In genomic region chr19:10587839-10588150, GRCh38 we compare ENCODE assay signal across 13 cellular contexts. TPM values are rescaled to one million over a fixed set of nuclear protein-coding genes. Genes with fewer than 3 reads are reported as not detected.
DNase-seq lines count a peak whose midpoint lies in the region; TF ChIP-seq lines count a peak whose summit lies in the region.
"Had no signal": no experiment of that assay in that cellular context is flagged by ENCODE, and none has a peak within 500 bp of the region (broad histone marks: within the 10 kb centered on the region; RNA-seq: fewer than 3 reads in every experiment).

No MANE protein-coding gene starts in this region.

- no peaks in the 10 kb centered on the region for H3K9me2 ChIP-seq in PC-9 (ENCODE audit: insufficient read depth)

- DNase-seq in Calu3, result no peak
- no peak for DNase-seq in PC-9
- DNase-seq in glutamatergic neuron, result no peak
- no peak for DNase-seq in kidney glomerular epithelial cell (lab: John Stamatoyannopoulos, UW)
- no peak for DNase-seq in NCI-H2029 treated with DMSO at 0.1 percent for 48 hours (lab: John Stamatoyannopoulos, UW)
- no peak for DNase-seq in retina
- DNase-seq: BE2C, OCI-M1, Right ventricle myocardium superior had no signal

- H2AFZ ChIP-seq in PC-9 (no peak overlapping the region), parathyroid adenoma (peak overlapping the region; percentile 91)

- H3K36me3 ChIP-seq in PC-9 (ENCODE audit: low read depth), result 0 out of 2 replicates have a peak, but pooled peaks cover 4% of the 10 kb centered on the region
- H3K36me3 ChIP-seq in parathyroid adenoma (ENCODE audit: control insufficient read depth, insufficient read depth, low read length), result no peaks in the 10 kb centered on the region
- H3K36me3 ChIP-seq: BE2C had no signal

- H3K27me3 Mint-ChIP-seq in Calu3 (ENCODE audit: unreplicated experiment), result no peaks in the 10 kb centered on the region
- H3K27me3 Mint-ChIP-seq in glutamatergic neuron (ENCODE audit: unreplicated experiment), result peaks cover 11% of the 10 kb centered on the region

- H3K27me3 ChIP-seq in PC-9 (ENCODE audit: insufficient read depth, low read depth) (no peaks in the 10 kb centered on the region), parathyroid adenoma (ENCODE audit: control insufficient read depth, insufficient read depth, low read length) (no peaks in the 10 kb centered on the region)

- H3K9me3 ChIP-seq in PC-9 (ENCODE audit: insufficient read depth, low read depth) (no peaks in the 10 kb centered on the region), parathyroid adenoma (ENCODE audit: control insufficient read depth, low read length) (no peaks in the 10 kb centered on the region)
- H3K9me3 ChIP-seq: A549, BE2C had no signal

- H4K20me1 ChIP-seq in PC-9 (ENCODE audit: insufficient read depth), result no peaks in the 10 kb centered on the region

- peak overlapping the region; percentile 73 for H3K4me3 Mint-ChIP-seq in Calu3 (ENCODE audit: low read depth, unreplicated experiment)
- peak overlapping the region; percentile 14 for H3K4me3 Mint-ChIP-seq in glutamatergic neuron (ENCODE audit: unreplicated experiment)

- H3F3A ChIP-seq in PC-9 (ENCODE audit: insufficient read depth, low read depth), result peaks cover 19% of the 10 kb centered on the region; the same call in 1 of the 2 replicates

- H3K4me2 ChIP-seq in PC-9 (peak overlapping the region; percentile 87; the same call in 1 of the 2 replicates), parathyroid adenoma (ENCODE audit: low read length) (no peak overlapping the region)
- H3K4me2 ChIP-seq: A549, KMS-11 had no signal

- BruUV-seq in Calu3 (replicated peaks; lab: Mats Ljungman, UMichigan) (no TSS peak), PC-9 (replicated peaks; lab: Mats Ljungman, UMichigan) (no TSS peak)

- H3K4me3 ChIP-seq in PC-9 (peak overlapping the region; percentile 86; the same call in 1 of the 2 replicates), parathyroid adenoma (ENCODE audit: low read depth, low read length) (no peak overlapping the region)
- H3K4me3 ChIP-seq: A549 had no signal

- peaks cover 5% of the 10 kb centered on the region for H3K9me3 Mint-ChIP-seq in Calu3 (ENCODE audit: low read depth, unreplicated experiment)
- peaks cover 3% of the 10 kb centered on the region for H3K9me3 Mint-ChIP-seq in glutamatergic neuron (ENCODE audit: unreplicated experiment)

- TF ChIP-seq CTCF in Calu3 (IDR thresholded peaks at IDR 0.05; ENCODE audit: unreplicated experiment) (no peak), PC-9 (conservative IDR thresholded peaks at IDR 0.05) (no peak), glutamatergic neuron (IDR thresholded peaks at IDR 0.05; ENCODE audit: partially characterized antibody, unreplicated experiment) (no peak), parathyroid adenoma (IDR thresholded peaks at IDR 0.05) (no peak)

- H3K27ac ChIP-seq in PC-9 (no peak overlapping the region), parathyroid adenoma (no peak overlapping the region)
- H3K27ac ChIP-seq: A549, KMS-11 had no signal

- H3K4me1 Mint-ChIP-seq in Calu3 (ENCODE audit: low read depth, unreplicated experiment) (peaks cover 12% of the 10 kb centered on the region), glutamatergic neuron (ENCODE audit: low read depth, unreplicated experiment) (no peaks in the 10 kb centered on the region)

- H3K36me3 Mint-ChIP-seq in Calu3 (ENCODE audit: insufficient read depth, unreplicated experiment) (peaks cover 15% of the 10 kb centered on the region), glutamatergic neuron (ENCODE audit: unreplicated experiment) (peaks cover 7% of the 10 kb centered on the region)

- POLR2A ChIA-PET in PC-9 (lab: Charles Lee; ENCODE audit: unreplicated experiment), result no interaction called here

- CTCF ChIA-PET in Calu3 (lab: Charles Lee) (no interaction called here), PC-9 (lab: Charles Lee) (no interaction called here)

- intact Hi-C loops in Calu3 (cut with micrococcal nuclease; ENCODE audit: unreplicated experiment), result no loop called here
- intact Hi-C loops in PC-9 (cut with micrococcal nuclease; ENCODE audit: unreplicated experiment), result loop anchor here (2.0 kb wide), 2 partner anchors 15 to 37 kb away; partner anchors contain the start of gene SLC44A2

- H3K27ac Mint-ChIP-seq in Calu3 (ENCODE audit: unreplicated experiment) (peak overlapping the region; percentile 73), glutamatergic neuron (ENCODE audit: unreplicated experiment) (peak overlapping the region; percentile 0)

- peaks cover 8% of the 10 kb centered on the region; the same call in 1 of the 2 replicates for H3K4me1 ChIP-seq in PC-9 (replicated peaks; ENCODE audit: insufficient read depth)
- no peaks in the 10 kb centered on the region for H3K4me1 ChIP-seq in parathyroid adenoma
- H3K4me1 ChIP-seq: A549, BE2C had no signal

- peaks cover 16% of the 10 kb centered on the region for H3K79me2 ChIP-seq in PC-9 (ENCODE audit: low read depth)
- H3K79me2 ChIP-seq in parathyroid adenoma, result no peaks in the 10 kb centered on the region

- no peak overlapping the region for H3K9ac ChIP-seq in parathyroid adenoma
- H3K9ac ChIP-seq: KMS-11 had no signal

RNA-seq across cellular contexts. Expression of gene AP1M2, which starts 0.7 kb away (rescaled TPM):
- total RNA-seq in Calu3 (2022), result 73.7 and 77.9 TPM in 2 replicates
- 94.5 and 126 TPM in 2 replicates for total RNA-seq in PC-9 (2021)
- total RNA-seq in glutamatergic neuron (ENCODE audit: unreplicated experiment), result 1.2 TPM
- total RNA-seq: Right ventricle myocardium superior, SK-MEL-5 had no signal

RNA-seq across cellular contexts. Expression of gene CDKN2D, which starts 19.0 kb away (rescaled TPM):
- total RNA-seq in Calu3 (2022) (4.2 and 4.4 TPM in 2 replicates), PC-9 (2021) (8.3 and 10.1 TPM in 2 replicates), glutamatergic neuron (ENCODE audit: unreplicated experiment) (68.3 TPM)

RNA-seq across cellular contexts. Expression of gene KRI1, which starts 22.0 kb away (rescaled TPM):
- total RNA-seq in Calu3 (2022), result 29.6 and 30.8 TPM in 2 replicates
- 24.5 and 27.0 TPM in 2 replicates for total RNA-seq in PC-9 (2021)
- 24.1 TPM for total RNA-seq in glutamatergic neuron (ENCODE audit: unreplicated experiment)

RNA-seq across cellular contexts. Expression of gene SLC44A2, which starts 37.6 kb away (rescaled TPM):
- 130 and 151 TPM in 2 replicates for total RNA-seq in Calu3 (2022)
- total RNA-seq in PC-9 (2021), result 205 and 239 TPM in 2 replicates
- total RNA-seq in glutamatergic neuron (ENCODE audit: unreplicated experiment), result 129 TPM

RNA-seq across cellular contexts. Expression of gene ATG4D, which starts 44.1 kb away (rescaled TPM):
- 18.7 and 24.5 TPM in 2 replicates for total RNA-seq in Calu3 (2022)
- total RNA-seq in PC-9 (2021), result 33.1 and 40.2 TPM in 2 replicates
- total RNA-seq in glutamatergic neuron (ENCODE audit: unreplicated experiment), result 56.1 TPM

Comparison
In these comparisons a context has a peak if more than half of its experiments do, and no peak if none do; other contexts are left out.
1. RNA of gene AP1M2, which starts 0.7 kb away (total RNA-seq): 94.5 to 126 TPM in PC-9 and 73.7 to 77.9 TPM in Calu3; 1.2 TPM in glutamatergic neuron (single experiment); every median in the first group is over 10 times any median in the second.